In genomic region chr11:12560861-12561260, GRCh38 we compare ENCODE assay signal across 24 cellular contexts.
"Had no signal": no experiment of that assay in that cellular context is flagged by ENCODE, and none has a peak within 500 bp of the region (broad histone marks: within the 10 kb centered on the region; RNA-seq: fewer than 3 reads in every experiment).

No MANE protein-coding gene starts in this region.

- H3K27me3 ChIP-seq: gastrocnemius medialis, neural progenitor cell, sigmoid colon, spleen, testis, tibial artery had no signal

- H3K9me3 ChIP-seq: gastrocnemius medialis, mucosa of descending colon, sigmoid colon, spleen, testis, tibial artery had no signal

- H3K36me3 ChIP-seq: gastrocnemius medialis, neural progenitor cell, sigmoid colon, spleen, tibial artery had no signal

- H3K4me1 ChIP-seq: parathyroid adenoma, spleen had no signal

- H3K27ac ChIP-seq: dorsolateral prefrontal cortex, epithelial cell of prostate, gastrocnemius medialis, neural progenitor cell, parathyroid adenoma, sigmoid colon, skin epidermis, spleen, testis, tibial artery had no signal

- ATAC-seq: esophagus mucosa; gastrocnemius medialis; left colon; mucosa of descending colon; naive thymus-derived CD4-positive, alpha-beta T cell; stimulated activated memory B cell treated with anti-CD40 and anti-IgM and Interleukin-4, amounts not matched to agents 10 μg/mL and 1 μg/mL and 100 μg/mL, for 72 hours; stimulated activated naive CD8-positive, alpha-beta T cell treated with anti-CD3 and anti-CD28 coated beads, Interleukin-15, Interleukin-2, amounts not matched to agents 100 U/mL and 50 U/mL, for 24 hours had no signal

- DNase-seq: dorsolateral prefrontal cortex; effector CD4-positive, alpha-beta T cell; foreskin fibroblast; gastrocnemius medialis; head of caudate nucleus; hippocampal formation; kidney glomerular epithelial cell; left colon; mesenchymal stem cell; mucosa of descending colon; naive thymus-derived CD4-positive, alpha-beta T cell; sigmoid colon; spleen; stimulated activated CD4-positive, alpha-beta T cell treated with anti-CD3 and anti-CD28 coated beads, Interleukin-4, amount 100 ng/mL, for 4 hours; stimulated activated naive CD8-positive, alpha-beta T cell treated with anti-CD3 and anti-CD28 coated beads, Interleukin-15, Interleukin-2, amounts not matched to agents 100 U/mL and 50 U/mL, for 24 hours; substantia nigra; testis; tibial artery had no signal

- H3K4me3 ChIP-seq: dorsolateral prefrontal cortex, gastrocnemius medialis, mucosa of descending colon, neural progenitor cell, sigmoid colon, skin epidermis, spleen, testis, tibial artery had no signal
